In genomic region chr6:71965404-71965803, GRCh38 we compare ENCODE assay signal across 14 cellular contexts.
DNase-seq lines count a peak whose midpoint lies in the region; ATAC-seq lines count a peak whose summit lies in the region.
"Had no signal": no experiment of that assay in that cellular context is flagged by ENCODE, and none has a peak within 500 bp of the region (broad histone marks: within the 10 kb centered on the region; RNA-seq: fewer than 3 reads in every experiment).

No MANE protein-coding gene starts in this region.

- H3K4me2 ChIP-seq in mesenchymal stem cell (ENCODE audit: low read length, poor library complexity, severe bottlenecking), result no peak overlapping the region

- no peak overlapping the region for H3K14ac ChIP-seq in mesenchymal stem cell (ENCODE audit: low read length in 2 of 2)

- H3K4me1 ChIP-seq in mesenchymal stem cell (ENCODE audit: control insufficient read depth, insufficient read depth, low read depth, low read length), result no peaks in the 10 kb centered on the region
- H3K4me1 ChIP-seq: gastroesophageal sphincter, tibial artery had no signal

- no peak overlapping the region for H3K27ac ChIP-seq in caudate nucleus (ENCODE audit: low read depth, low read length)
- no peak overlapping the region for H3K27ac ChIP-seq in mesenchymal stem cell (ENCODE audit: low read length, poor library complexity, severe bottlenecking)
- H3K27ac ChIP-seq: gastroesophageal sphincter, tibial artery had no signal

- no peak overlapping the region for H2BK12ac ChIP-seq in mesenchymal stem cell (ENCODE audit: low read length in 2 of 2)

- no peaks in the 10 kb centered on the region for H3K36me3 ChIP-seq in mesenchymal stem cell (ENCODE audit: control insufficient read depth in 1 of 2, insufficient read depth in 2 of 2, low read depth in 1 of 2, low read length in 2 of 2)
- H3K36me3 ChIP-seq: gastroesophageal sphincter, tibial artery had no signal

- no peak overlapping the region for H3K9ac ChIP-seq in mesenchymal stem cell (ENCODE audit: low read length)

- no peak overlapping the region for H3K4me3 ChIP-seq in mesenchymal stem cell (ENCODE audit: insufficient read depth in 1 of 2, low read depth in 1 of 2, low read length in 2 of 2)
- H3K4me3 ChIP-seq: gastroesophageal sphincter, mucosa of descending colon, tibial artery had no signal

- no peak overlapping the region for H2AK5ac ChIP-seq in mesenchymal stem cell (ENCODE audit: low read length, severe bottlenecking)

- H3K79me1 ChIP-seq in mesenchymal stem cell (replicated peaks; ENCODE audit: low read length, poor library complexity, severe bottlenecking), result no peaks in the 10 kb centered on the region

- H2BK120ac ChIP-seq in mesenchymal stem cell (ENCODE audit: low read depth, low read length), result no peak overlapping the region

- no peak overlapping the region for H3K4ac ChIP-seq in mesenchymal stem cell (ENCODE audit: low read depth in 1 of 2, low read length in 2 of 2)

- H3K27me3 ChIP-seq in mesenchymal stem cell (ENCODE audit: control insufficient read depth in 1 of 2, insufficient read depth in 1 of 2, low read length in 2 of 2), result no peaks in the 10 kb centered on the region
- H3K27me3 ChIP-seq: gastroesophageal sphincter, tibial artery had no signal

- H3K23ac ChIP-seq in mesenchymal stem cell (ENCODE audit: low read length in 2 of 2), result no peak overlapping the region

- no peak overlapping the region for H2BK5ac ChIP-seq in mesenchymal stem cell (ENCODE audit: low read depth, low read length, poor library complexity, severe bottlenecking)

- no peak overlapping the region for H2AFZ ChIP-seq in mesenchymal stem cell (ENCODE audit: low read depth, low read length)

- no peak overlapping the region for H2BK15ac ChIP-seq in mesenchymal stem cell (ENCODE audit: low read depth, poor library complexity, severe bottlenecking)

- peak; percentile 10 for DNase-seq in AG20443 (ENCODE audit: low spot score)
- peak; percentile 70 for DNase-seq in NAMALWA (ENCODE audit: low spot score)
- DNase-seq in caudate nucleus (lab: John Stamatoyannopoulos, UW), result peak in 33 of 61 donors; percentile 1 to 59 (median 12)
- DNase-seq in mesenchymal stem cell, result no peak
- no peak for DNase-seq in activated naive CD4-positive, alpha-beta T cell treated with anti-CD3 and anti-CD28 coated beads, Interleukin-2, amount 50 U/mL, for 16 hours
- DNase-seq: activated naive CD8-positive, alpha-beta T cell treated with anti-CD3 and anti-CD28 coated beads for 36 hours; islet precursor cell; mucosa of descending colon; tibial artery had no signal

- 86% methylated on average over 7 of the region's 7 CpGs for WGBS in mesenchymal stem cell

- no peak overlapping the region for H4K91ac ChIP-seq in mesenchymal stem cell (ENCODE audit: low read length)

- H4K8ac ChIP-seq in mesenchymal stem cell (ENCODE audit: low read length), result no peak overlapping the region

- H3K18ac ChIP-seq in mesenchymal stem cell (ENCODE audit: low read depth in 1 of 2, low read length in 2 of 2), result no peak overlapping the region

- no peaks in the 10 kb centered on the region for H3K9me3 ChIP-seq in mesenchymal stem cell (ENCODE audit: control insufficient read depth, low read length)
- H3K9me3 ChIP-seq: gastroesophageal sphincter, mucosa of descending colon, tibial artery had no signal

- peak; percentile 41 for ATAC-seq in GM18868 (IDR thresholded peaks at IDR 0.05; ENCODE audit: unreplicated experiment)
- no peak for ATAC-seq in GM21381 (IDR thresholded peaks at IDR 0.05; ENCODE audit: unreplicated experiment)
- ATAC-seq in GM19397 (IDR thresholded peaks at IDR 0.05; ENCODE audit: unreplicated experiment), result no peak
- ATAC-seq: gastroesophageal sphincter, HCT116, mucosa of descending colon had no signal

Comparison
In these comparisons a context has a peak if more than half of its experiments do, and no peak if none do; other contexts are left out.
1. DNase-seq: peak in AG20443 (single experiment), NAMALWA (single experiment) and caudate nucleus (33 of 61); none in mesenchymal stem cell (single experiment) and activated naive CD4-positive, alpha-beta T cell treated with anti-CD3 and anti-CD28 coated beads, Interleukin-2, amount 50 U/mL, for 16 hours (single experiment).